In the genomic region with DNA sequence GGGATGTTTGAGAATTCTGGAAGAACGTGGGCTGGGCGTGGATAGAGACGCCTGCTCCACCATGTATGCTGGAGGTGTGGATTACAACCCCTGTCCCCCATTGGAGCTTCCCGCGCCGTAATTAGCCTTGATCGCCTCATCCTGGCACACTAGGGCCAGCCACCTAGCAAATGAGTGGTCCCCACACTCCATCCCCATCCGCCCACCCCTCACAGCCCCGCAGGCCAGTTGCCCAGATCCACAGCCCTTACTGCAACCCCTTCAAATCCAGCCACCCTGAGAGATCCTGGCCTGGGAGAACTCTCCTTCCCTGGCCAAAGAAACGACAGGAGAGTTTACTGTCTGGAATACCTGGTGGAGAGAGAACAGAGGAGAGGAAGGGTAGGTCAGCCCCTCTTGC, we compare ENCODE assay signal across 13 cellular contexts. TPM values are rescaled to one million over a fixed set of nuclear protein-coding genes. Genes with fewer than 3 reads are reported as not detected.
DNase-seq lines count a peak whose midpoint lies in the region; ATAC-seq and TF ChIP-seq lines count a peak whose summit lies in the region.
"Had no signal": no experiment of that assay in that cellular context is flagged by ENCODE, and none has a peak within 500 bp of the region (broad histone marks: within the 10 kb centered on the region; RNA-seq: fewer than 3 reads in every experiment).

No MANE protein-coding gene starts in this region.

- TF ChIP-seq CTCF in psoas muscle (IDR thresholded peaks at IDR 0.05) = no peak
- TF ChIP-seq CTCF in PC-9 (conservative IDR thresholded peaks at IDR 0.05) = no peak

- no peaks in the 10 kb centered on the region; the same call in 1 of the 2 replicates for H3K27me3 ChIP-seq in iPS DF 6.9 (ENCODE audit: control insufficient read depth, insufficient read depth, low read length)
- H3K27me3 ChIP-seq in psoas muscle (ENCODE audit: insufficient read depth in 3 of 3, low read length in 2 of 3) = peaks cover 0 to 4% (median 0%) of the 10 kb centered on the region in 3 donors
- H3K27me3 ChIP-seq in PC-9 (ENCODE audit: insufficient read depth, low read depth) = peaks cover 4% of the 10 kb centered on the region
- H3K27me3 ChIP-seq: body of pancreas had no signal

- peaks cover 5 to 7% (median 6%) of the 10 kb centered on the region in 3 donors for H3K4me1 Mint-ChIP-seq in T-cell

- H3K9me2 ChIP-seq in PC-9 (ENCODE audit: insufficient read depth) = no peaks in the 10 kb centered on the region

- H3F3A ChIP-seq in PC-9 (ENCODE audit: insufficient read depth, low read depth) = peaks cover 6% of the 10 kb centered on the region; the same call in 1 of the 2 replicates

- POLR2A ChIA-PET in T-cell (lab: Charles Lee) = no interaction called here
- POLR2A ChIA-PET in PC-9 (lab: Charles Lee; ENCODE audit: unreplicated experiment) = no interaction called here

- H4K20me1 ChIP-seq in PC-9 (ENCODE audit: insufficient read depth) = no peaks in the 10 kb centered on the region

- H3K79me2 ChIP-seq in PC-9 (ENCODE audit: low read depth) = no peaks in the 10 kb centered on the region

- H3K27ac ChIP-seq in iPS DF 6.9 (ENCODE audit: low read length) = no peak overlapping the region
- peak overlapping the region; percentile 50 for H3K27ac ChIP-seq in psoas muscle
- H3K27ac ChIP-seq in PC-9 = no peak overlapping the region
- H3K27ac ChIP-seq: body of pancreas, epithelial cell of prostate, neutrophil had no signal

- CTCF ChIA-PET in T-cell (lab: Charles Lee) (no interaction called here), PC-9 (lab: Charles Lee) (no interaction called here)

- H3K36me3 ChIP-seq in ES-I3 (ENCODE audit: insufficient read depth, low read length) (no peaks in the 10 kb centered on the region), iPS DF 6.9 (ENCODE audit: control insufficient read depth, insufficient read depth, low read length) (no peaks in the 10 kb centered on the region), psoas muscle (ENCODE audit: insufficient read depth in 1 of 2, low read depth in 1 of 2) (peaks cover 0 to 30% of the 10 kb centered on the region in 2 donors), PC-9 (ENCODE audit: low read depth) (no peaks in the 10 kb centered on the region)
- H3K36me3 ChIP-seq: neutrophil had no signal

- H3K27me3 Mint-ChIP-seq in T-cell = peaks cover 23 to 24% of the 10 kb centered on the region in 2 donors

- no peak overlapping the region for H3K4me2 ChIP-seq in PC-9

- H3K9ac ChIP-seq in ES-I3 (ENCODE audit: low read depth, low read length) = peak overlapping the region; percentile 32; the same call in 1 of the 2 replicates

- DNase-seq in T-cell (no peak), iPS DF 6.9 (ENCODE audit: low read depth, low spot score) (no peak), psoas muscle (no peak), PC-9 (no peak), NCI-H2227 treated with DMSO at 0.1 percent for 48 hours (lab: John Stamatoyannopoulos, UW) (no peak)
- DNase-seq: body of pancreas, COR-L47, islet precursor cell, MV-4-11 had no signal

- no TSS peak for BruUV-seq in PC-9 (replicated peaks; lab: Mats Ljungman, UMichigan)

- no peaks in the 10 kb centered on the region for H3K9me3 Mint-ChIP-seq in T-cell

- H3K4me1 ChIP-seq in ES-I3 (ENCODE audit: insufficient read depth, low read length) (peaks cover 11% of the 10 kb centered on the region), iPS DF 6.9 (ENCODE audit: control insufficient read depth, insufficient read depth, low read length) (peaks cover 2% of the 10 kb centered on the region; the same call in 1 of the 2 replicates), psoas muscle (peaks cover 7% of the 10 kb centered on the region), PC-9 (replicated peaks; ENCODE audit: insufficient read depth) (no peaks in the 10 kb centered on the region)

- no peak overlapping the region for H3K27ac Mint-ChIP-seq in T-cell

- no peak overlapping the region for H2AFZ ChIP-seq in PC-9

- ATAC-seq in T-cell (replicated peaks in 1 of 4) = no peak
- ATAC-seq in psoas muscle = no peak
- no peak for ATAC-seq in HG02981 (IDR thresholded peaks at IDR 0.05; ENCODE audit: unreplicated experiment)
- ATAC-seq: body of pancreas had no signal

- no peaks in the 10 kb centered on the region for H3K36me3 Mint-ChIP-seq in T-cell

- WGBS in iPS DF 6.9 (ENCODE audit: insufficient coverage, insufficient read length) = no CpG with 5 or more reads among the region's 10 CpGs
- 48 to 54% (median 53%) methylated on average over 10 of the region's 10 CpGs for WGBS in psoas muscle, 3 donors

- H3K4me3 ChIP-seq in iPS DF 6.9 (ENCODE audit: low read length) (peak overlapping the region; percentile 53; the same call in 1 of the 2 replicates), psoas muscle (peak overlapping the region; percentile 63), PC-9 (no peak overlapping the region)
- H3K4me3 ChIP-seq: body of pancreas had no signal

- intact Hi-C loops in psoas muscle (cut with DNase I) (no loop called here), PC-9 (cut with micrococcal nuclease; ENCODE audit: unreplicated experiment) (no loop called here)

- H3K9me3 ChIP-seq in ES-I3 (ENCODE audit: control insufficient read depth, insufficient read depth, low read length) = no peaks in the 10 kb centered on the region
- H3K9me3 ChIP-seq in iPS DF 6.9 (ENCODE audit: control insufficient read depth, insufficient read depth, low read length) = no peaks in the 10 kb centered on the region
- H3K9me3 ChIP-seq in psoas muscle = no peaks in the 10 kb centered on the region
- H3K9me3 ChIP-seq in PC-9 (ENCODE audit: insufficient read depth, low read depth) = no peaks in the 10 kb centered on the region
- H3K9me3 ChIP-seq: body of pancreas, neutrophil had no signal

- H3K4me3 Mint-ChIP-seq in T-cell = peak overlapping the region; percentile 31 to 61 (median 57)

RNA-seq across cellular contexts. Expression of a gene that starts 0.4 kb away (rescaled TPM):
- total RNA-seq in T-cell (not detected), psoas muscle (10 to 100 TPM in 2 of 4 donors, 1 to 10 TPM in 2; 9.1 to 19.7 (median 11.0) TPM), PC-9 (2021) (not detected in 2 replicates)
- 10 to 100 TPM in 2 of 3 donors, 1 to 10 TPM in 1; 9.3 to 13.0 (median 11.6) TPM for polyA plus RNA-seq in psoas muscle

RNA-seq across cellular contexts. Expression of a gene that starts 11.4 kb away (rescaled TPM):
- total RNA-seq in T-cell = not detected
- not detected for total RNA-seq in psoas muscle
- under 1 TPM in 2 of 3 donors, not detected in 1; 0.03 TPM for polyA plus RNA-seq in psoas muscle
- 58.6 and 63.0 TPM in 2 replicates for total RNA-seq in PC-9 (2021)

RNA-seq across cellular contexts. Expression of a gene that starts 32.9 kb away (rescaled TPM):
- not detected for total RNA-seq in T-cell
- total RNA-seq in psoas muscle = not detected
- polyA plus RNA-seq in psoas muscle = not detected
- total RNA-seq in PC-9 (2021) = 5.4 and 5.8 TPM in 2 replicates
- total RNA-seq: body of pancreas had no signal

RNA-seq across cellular contexts. Expression of a gene that starts 37.6 kb away (rescaled TPM):
- total RNA-seq in T-cell (not detected), psoas muscle (not detected), PC-9 (2021) (18.1 and 20.0 TPM in 2 replicates)
- under 1 TPM in 1 of 3 donors, not detected in 2; 0.03 TPM for polyA plus RNA-seq in psoas muscle
- total RNA-seq: body of pancreas had no signal

Comparison
In these comparisons a context has a peak if more than half of its experiments do, and no peak if none do; other contexts are left out.
1. RNA of a gene that starts 0.4 kb away (total RNA-seq): 9.1 to 19.7 TPM in psoas muscle; not detected in T-cell and not detected in PC-9; every median in the first group is over 4 times any median in the second.
2. RNA of a gene that starts 11.4 kb away (total RNA-seq): 58.6 to 63.0 TPM in PC-9; not detected in T-cell and not detected in psoas muscle; every median in the first group is over 10 times any median in the second.